Comparison of ENCODE assay signal across 1 cellular context in the genomic region with DNA sequence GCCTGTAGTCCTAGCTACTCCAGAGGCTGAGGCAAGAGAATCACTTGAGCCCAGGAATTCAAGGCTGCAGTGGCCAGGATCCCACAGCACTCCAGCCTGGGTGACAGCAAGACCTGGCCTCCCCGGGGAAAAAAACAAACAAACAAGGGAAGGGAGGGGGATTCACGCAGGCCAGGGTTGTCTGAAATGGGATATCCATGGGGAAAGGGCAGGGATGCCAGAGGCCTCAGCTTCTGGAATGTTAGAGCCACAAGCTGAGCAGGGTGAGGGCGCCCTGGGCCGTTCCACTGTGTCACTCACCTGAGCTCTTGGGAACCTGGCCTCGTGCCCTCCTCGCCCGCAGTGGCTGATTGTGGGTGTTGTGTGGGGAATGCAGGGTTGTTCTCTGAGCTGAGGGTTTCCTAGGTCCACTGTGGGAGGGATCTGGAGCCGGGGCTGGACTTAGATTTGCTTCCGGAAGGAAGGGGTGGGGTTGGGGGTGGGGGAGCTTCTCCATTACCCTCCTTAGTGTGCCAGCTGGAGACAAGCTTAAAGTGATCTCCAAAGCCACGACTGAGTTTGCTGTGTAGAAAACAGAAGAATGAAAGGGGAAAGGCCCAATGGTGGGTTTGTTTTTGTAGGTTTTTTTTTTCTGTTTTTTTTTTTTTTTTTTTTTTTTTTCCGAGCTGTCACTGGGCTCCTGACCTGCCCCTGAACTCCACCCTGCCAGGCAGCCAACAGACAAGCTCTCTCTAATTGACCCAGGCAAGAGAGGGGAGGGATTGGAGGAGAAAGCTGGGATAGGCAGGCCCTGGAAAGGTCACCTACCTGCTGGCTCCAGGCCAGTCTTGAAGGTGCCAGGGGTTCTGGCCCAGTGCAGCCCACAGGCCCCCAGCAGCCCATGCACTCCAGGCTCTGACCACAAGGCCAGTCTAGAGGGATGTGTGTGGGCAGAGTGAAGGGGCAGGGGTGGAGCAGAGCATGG.
TF ChIP-seq lines count a peak whose summit lies in the region.

A gene (minus strand): TSS at position 414 of the 964 bp plus-strand sequence. CDS start 1,189 bp downstream, outside the sequence.

TF ChIP-seq in K562, 482 proteins besides CTCF, POLR2A, EP300 and RAD21 (continued from another document):
- TF ChIP-seq, protein P1, sequence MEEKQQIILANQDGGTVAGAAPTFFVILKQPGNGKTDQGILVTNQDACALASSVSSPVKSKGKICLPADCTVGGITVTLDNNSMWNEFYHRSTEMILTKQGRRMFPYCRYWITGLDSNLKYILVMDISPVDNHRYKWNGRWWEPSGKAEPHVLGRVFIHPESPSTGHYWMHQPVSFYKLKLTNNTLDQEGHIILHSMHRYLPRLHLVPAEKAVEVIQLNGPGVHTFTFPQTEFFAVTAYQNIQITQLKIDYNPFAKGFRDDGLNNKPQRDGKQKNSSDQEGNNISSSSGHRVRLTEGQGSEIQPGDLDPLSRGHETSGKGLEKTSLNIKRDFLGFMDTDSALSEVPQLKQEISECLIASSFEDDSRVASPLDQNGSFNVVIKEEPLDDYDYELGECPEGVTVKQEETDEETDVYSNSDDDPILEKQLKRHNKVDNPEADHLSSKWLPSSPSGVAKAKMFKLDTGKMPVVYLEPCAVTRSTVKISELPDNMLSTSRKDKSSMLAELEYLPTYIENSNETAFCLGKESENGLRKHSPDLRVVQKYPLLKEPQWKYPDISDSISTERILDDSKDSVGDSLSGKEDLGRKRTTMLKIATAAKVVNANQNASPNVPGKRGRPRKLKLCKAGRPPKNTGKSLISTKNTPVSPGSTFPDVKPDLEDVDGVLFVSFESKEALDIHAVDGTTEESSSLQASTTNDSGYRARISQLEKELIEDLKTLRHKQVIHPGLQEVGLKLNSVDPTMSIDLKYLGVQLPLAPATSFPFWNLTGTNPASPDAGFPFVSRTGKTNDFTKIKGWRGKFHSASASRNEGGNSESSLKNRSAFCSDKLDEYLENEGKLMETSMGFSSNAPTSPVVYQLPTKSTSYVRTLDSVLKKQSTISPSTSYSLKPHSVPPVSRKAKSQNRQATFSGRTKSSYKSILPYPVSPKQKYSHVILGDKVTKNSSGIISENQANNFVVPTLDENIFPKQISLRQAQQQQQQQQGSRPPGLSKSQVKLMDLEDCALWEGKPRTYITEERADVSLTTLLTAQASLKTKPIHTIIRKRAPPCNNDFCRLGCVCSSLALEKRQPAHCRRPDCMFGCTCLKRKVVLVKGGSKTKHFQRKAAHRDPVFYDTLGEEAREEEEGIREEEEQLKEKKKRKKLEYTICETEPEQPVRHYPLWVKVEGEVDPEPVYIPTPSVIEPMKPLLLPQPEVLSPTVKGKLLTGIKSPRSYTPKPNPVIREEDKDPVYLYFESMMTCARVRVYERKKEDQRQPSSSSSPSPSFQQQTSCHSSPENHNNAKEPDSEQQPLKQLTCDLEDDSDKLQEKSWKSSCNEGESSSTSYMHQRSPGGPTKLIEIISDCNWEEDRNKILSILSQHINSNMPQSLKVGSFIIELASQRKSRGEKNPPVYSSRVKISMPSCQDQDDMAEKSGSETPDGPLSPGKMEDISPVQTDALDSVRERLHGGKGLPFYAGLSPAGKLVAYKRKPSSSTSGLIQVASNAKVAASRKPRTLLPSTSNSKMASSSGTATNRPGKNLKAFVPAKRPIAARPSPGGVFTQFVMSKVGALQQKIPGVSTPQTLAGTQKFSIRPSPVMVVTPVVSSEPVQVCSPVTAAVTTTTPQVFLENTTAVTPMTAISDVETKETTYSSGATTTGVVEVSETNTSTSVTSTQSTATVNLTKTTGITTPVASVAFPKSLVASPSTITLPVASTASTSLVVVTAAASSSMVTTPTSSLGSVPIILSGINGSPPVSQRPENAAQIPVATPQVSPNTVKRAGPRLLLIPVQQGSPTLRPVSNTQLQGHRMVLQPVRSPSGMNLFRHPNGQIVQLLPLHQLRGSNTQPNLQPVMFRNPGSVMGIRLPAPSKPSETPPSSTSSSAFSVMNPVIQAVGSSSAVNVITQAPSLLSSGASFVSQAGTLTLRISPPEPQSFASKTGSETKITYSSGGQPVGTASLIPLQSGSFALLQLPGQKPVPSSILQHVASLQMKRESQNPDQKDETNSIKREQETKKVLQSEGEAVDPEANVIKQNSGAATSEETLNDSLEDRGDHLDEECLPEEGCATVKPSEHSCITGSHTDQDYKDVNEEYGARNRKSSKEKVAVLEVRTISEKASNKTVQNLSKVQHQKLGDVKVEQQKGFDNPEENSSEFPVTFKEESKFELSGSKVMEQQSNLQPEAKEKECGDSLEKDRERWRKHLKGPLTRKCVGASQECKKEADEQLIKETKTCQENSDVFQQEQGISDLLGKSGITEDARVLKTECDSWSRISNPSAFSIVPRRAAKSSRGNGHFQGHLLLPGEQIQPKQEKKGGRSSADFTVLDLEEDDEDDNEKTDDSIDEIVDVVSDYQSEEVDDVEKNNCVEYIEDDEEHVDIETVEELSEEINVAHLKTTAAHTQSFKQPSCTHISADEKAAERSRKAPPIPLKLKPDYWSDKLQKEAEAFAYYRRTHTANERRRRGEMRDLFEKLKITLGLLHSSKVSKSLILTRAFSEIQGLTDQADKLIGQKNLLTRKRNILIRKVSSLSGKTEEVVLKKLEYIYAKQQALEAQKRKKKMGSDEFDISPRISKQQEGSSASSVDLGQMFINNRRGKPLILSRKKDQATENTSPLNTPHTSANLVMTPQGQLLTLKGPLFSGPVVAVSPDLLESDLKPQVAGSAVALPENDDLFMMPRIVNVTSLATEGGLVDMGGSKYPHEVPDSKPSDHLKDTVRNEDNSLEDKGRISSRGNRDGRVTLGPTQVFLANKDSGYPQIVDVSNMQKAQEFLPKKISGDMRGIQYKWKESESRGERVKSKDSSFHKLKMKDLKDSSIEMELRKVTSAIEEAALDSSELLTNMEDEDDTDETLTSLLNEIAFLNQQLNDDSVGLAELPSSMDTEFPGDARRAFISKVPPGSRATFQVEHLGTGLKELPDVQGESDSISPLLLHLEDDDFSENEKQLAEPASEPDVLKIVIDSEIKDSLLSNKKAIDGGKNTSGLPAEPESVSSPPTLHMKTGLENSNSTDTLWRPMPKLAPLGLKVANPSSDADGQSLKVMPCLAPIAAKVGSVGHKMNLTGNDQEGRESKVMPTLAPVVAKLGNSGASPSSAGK (IDR thresholded peaks at IDR 0.05) = 0 out of 2 replicates have a peak, but pooled peaks have one; percentile 20
- TF ChIP-seq TRIM24 (IDR thresholded peaks at IDR 0.05) (no peak), GABPA (tag; conservative IDR thresholded peaks at IDR 0.05; ENCODE audit: low read depth) (peak; percentile 65), NFRKB (IDR thresholded peaks at IDR 0.05; ENCODE audit: low read depth) (0 out of 2 replicates have a peak, but pooled peaks have one; percentile 29), KDM5B (IDR thresholded peaks at IDR 0.05; ENCODE audit: insufficient replicate concordance, low read depth, low read length) (peak; percentile 40), MAFG (tag; conservative IDR thresholded peaks at IDR 0.05) (peak; percentile 22; the same call in 1 of the 2 replicates), POLR2G (IDR thresholded peaks at IDR 0.05; ENCODE audit: low read depth, low read length) (peak; percentile 45)
- TF ChIP-seq, protein P2, sequence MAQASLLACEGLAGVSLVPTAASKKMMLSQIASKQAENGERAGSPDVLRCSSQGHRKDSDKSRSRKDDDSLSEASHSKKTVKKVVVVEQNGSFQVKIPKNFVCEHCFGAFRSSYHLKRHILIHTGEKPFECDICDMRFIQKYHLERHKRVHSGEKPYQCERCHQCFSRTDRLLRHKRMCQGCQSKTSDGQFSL (CRISPR knock-in tag; IDR thresholded peaks at IDR 0.05) = no peak
- TF ChIP-seq, protein P2 (tag; IDR thresholded peaks at IDR 0.05) = 0 out of 4 replicates have a peak, but pooled peaks of 1 of the 2 experiments have one; percentile 29
